ENCODE assay signal across 8 cellular contexts in the genomic region with DNA sequence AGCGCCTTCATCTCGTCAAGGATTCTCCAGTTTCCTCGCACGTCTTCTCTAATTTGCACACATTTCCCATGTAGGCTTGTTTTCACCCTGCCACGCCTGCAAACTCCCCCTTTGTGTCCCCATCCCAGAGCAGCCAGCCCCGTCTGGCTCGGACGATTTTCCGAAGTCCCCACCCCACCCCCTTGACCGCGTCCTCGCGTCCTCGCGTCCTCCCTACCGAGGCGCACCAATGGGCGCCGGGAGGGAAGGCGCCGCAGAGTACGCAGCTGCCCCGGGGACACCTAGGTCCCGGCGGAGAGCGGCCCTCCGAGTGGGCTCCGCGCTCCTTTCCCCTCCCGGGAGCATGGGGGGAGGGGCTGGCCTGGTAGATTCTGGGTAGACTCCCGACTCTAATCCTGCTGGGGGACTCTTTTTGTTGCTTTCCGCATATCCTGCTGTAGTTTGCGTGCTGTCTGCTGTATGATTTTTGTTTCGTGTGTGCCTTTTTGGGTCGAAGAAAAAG. TPM values are rescaled to one million over a fixed set of nuclear protein-coding genes. Genes with fewer than 3 reads are reported as not detected.
DNase-seq lines count a peak whose midpoint lies in the region; ATAC-seq and TF ChIP-seq lines count a peak whose summit lies in the region.
"Had no signal": no experiment of that assay in that cellular context is flagged by ENCODE, and none has a peak within 500 bp of the region (broad histone marks: within the 10 kb centered on the region; RNA-seq: fewer than 3 reads in every experiment).

No MANE protein-coding gene starts in this region.

- H3K4me1 ChIP-seq in HAP-1 (peaks cover 21% of the 10 kb centered on the region), RWPE2 (ENCODE audit: insufficient read depth, poor library complexity, severe bottlenecking) (peaks cover 7% of the 10 kb centered on the region), thoracic aorta (ENCODE audit: control insufficient read depth in 1 of 2, low read depth in 2 of 2) (peaks cover 3 to 26% of the 10 kb centered on the region in 2 donors)

- H3K27ac ChIP-seq in RWPE2 (ENCODE audit: poor library complexity, severe bottlenecking): no peak overlapping the region
- H3K27ac ChIP-seq in thoracic aorta: no peak overlapping the region

- no peaks in the 10 kb centered on the region for H3K27me3 ChIP-seq in HAP-1 (ENCODE audit: low read depth)
- H3K27me3 ChIP-seq in RWPE2 (ENCODE audit: insufficient read depth, poor library complexity, severe bottlenecking): no peaks in the 10 kb centered on the region
- H3K27me3 ChIP-seq in thoracic aorta (replicated peaks; ENCODE audit: insufficient read depth): no peaks in the 10 kb centered on the region

- H3K36me3 ChIP-seq in HAP-1 (replicated peaks) (no peaks in the 10 kb centered on the region), RWPE2 (ENCODE audit: low read depth) (no peaks in the 10 kb centered on the region), thoracic aorta (no peaks in the 10 kb centered on the region)

- no peaks in the 10 kb centered on the region for H3K9me3 ChIP-seq in HAP-1
- H3K9me3 ChIP-seq in RWPE2 (ENCODE audit: severe bottlenecking): no peaks in the 10 kb centered on the region
- no peaks in the 10 kb centered on the region for H3K9me3 ChIP-seq in thoracic aorta

- peak overlapping the region; percentile 53 for H3K4me3 ChIP-seq in HAP-1
- peak overlapping the region; percentile 73 for H3K4me3 ChIP-seq in RWPE2 (ENCODE audit: severe bottlenecking)
- H3K4me3 ChIP-seq in thoracic aorta: peak overlapping the region; percentile 89

- in situ Hi-C loops in HAP-1 (cut with MboI; ENCODE audit: low sequenced_read_pairs): no loop called here

- peak; percentile 28 for ATAC-seq in RWPE2 (ENCODE audit: low read depth)
- no peak for ATAC-seq in thoracic aorta (ENCODE audit: insufficient number of reproducible peaks, low FRiP score, low read depth)
- ATAC-seq in GM18517 (IDR thresholded peaks at IDR 0.05; ENCODE audit: unreplicated experiment): no peak

- TF ChIP-seq CTCF in RWPE2 (IDR thresholded peaks at IDR 0.05; ENCODE audit: poor library complexity, severe bottlenecking) (no peak), thoracic aorta (IDR thresholded peaks at IDR 0.05) (no peak)

- DNase-seq in HAP-1 (ENCODE audit: low spot score in 2 of 2) (peak; percentile 39 to 82), RWPE2 (ENCODE audit: low spot score) (no peak), ecto neural progenitor cell (ENCODE audit: low spot score) (peak; percentile 69), lung microvascular endothelial cell (ENCODE audit: low read depth in 2 of 2) (peak; percentile 23 to 37), thoracic aorta (ENCODE audit: low spot score) (no peak), GM19238 (ENCODE audit: insufficient read length, low spot score) (no peak)

RNA-seq across cellular contexts. Expression of a gene that starts 1.3 kb away (rescaled TPM):
- total RNA-seq in lung microvascular endothelial cell (3.1 and 4.2 TPM in 2 replicates), thoracic aorta (1 to 10 TPM; 5.3 to 6.7 TPM)
- total RNA-seq: T-helper 1 cell treated with Interleukin-12 subunit alpha and Interleukin-12 subunit beta and Interleukin-4 antibody, amounts not matched to agents 30 ng/mL and 1 ng/mL, for 36 hours had no signal

Comparison
In these comparisons a context has a peak if more than half of its experiments do, and no peak if none do; other contexts are left out.
1. DNase-seq: peak in HAP-1 (2 of 2), ecto neural progenitor cell (single experiment) and lung microvascular endothelial cell (2 of 2); none in RWPE2 (single experiment), thoracic aorta (single experiment) and GM19238 (single experiment).
2. Peak in every context shown above with its lines, with median percentiles within 50 percentile points of each other: H3K4me3 ChIP-seq.